ENCODE assay signal across 18 cellular contexts in genomic region chr2:60526623-60527022, GRCh38. TPM values are rescaled to one million over a fixed set of nuclear protein-coding genes. Genes with fewer than 3 reads are reported as not detected.
DNase-seq lines count a peak whose midpoint lies in the region; ATAC-seq and TF ChIP-seq lines count a peak whose summit lies in the region.
"Had no signal": no experiment of that assay in that cellular context is flagged by ENCODE, and none has a peak within 500 bp of the region (broad histone marks: within the 10 kb centered on the region; RNA-seq: fewer than 3 reads in every experiment).

No MANE protein-coding gene starts in this region.

- peaks cover 37% of the 10 kb centered on the region for H3K36me3 Mint-ChIP-seq in memory B cell
- no peaks in the 10 kb centered on the region for H3K36me3 Mint-ChIP-seq in HFFc6 (ENCODE audit: low read depth)

- H3K4me3 Mint-ChIP-seq in memory B cell, result peak overlapping the region; percentile 35
- H3K4me3 Mint-ChIP-seq in HFFc6, result no peak overlapping the region
- H3K4me3 Mint-ChIP-seq: CD4-positive, alpha-beta T cell had no signal

- H3K9me2 ChIP-seq in Karpas-422 (replicated peaks; ENCODE audit: insufficient read depth, low read length), result no peaks in the 10 kb centered on the region
- H3K9me2 ChIP-seq in SU-DHL-6 (replicated peaks; ENCODE audit: insufficient read depth, low read length), result no peaks in the 10 kb centered on the region

- H3K9me3 Mint-ChIP-seq in memory B cell (no peaks in the 10 kb centered on the region), HFFc6 (no peaks in the 10 kb centered on the region)
- H3K9me3 Mint-ChIP-seq: CD4-positive, alpha-beta T cell had no signal

- H2AFZ ChIP-seq in Karpas-422 (ENCODE audit: low read length) (no peak overlapping the region), SU-DHL-6 (ENCODE audit: low read depth, low read length, severe bottlenecking) (no peak overlapping the region)
- H2AFZ ChIP-seq: PC-9 had no signal

- ATAC-seq in memory B cell (ENCODE audit: low read depth), result no peak
- ATAC-seq: Right ventricle myocardium inferior had no signal

- DNase-seq in Karpas-422, result no peak
- no peak for DNase-seq in memory B cell (ENCODE audit: low spot score in 2 of 2)
- no peak for DNase-seq in SW480 (ENCODE audit: low spot score)
- no peak for DNase-seq in NCI-H510A treated with DMSO at 0.1 percent for 48 hours (lab: John Stamatoyannopoulos, UW)
- DNase-seq in HFFc6, result no peak
- DNase-seq in dedifferentiated amniotic fluid mesenchymal stem cell (ENCODE audit: extremely low spot score), result no peak
- DNase-seq: CD4-positive, alpha-beta T cell; DMS79 treated with DMSO at 0.1 percent for 48 hours; GOT3; Kasumi-1; NCI-H1436 treated with DMSO at 0.1 percent for 48 hours; NCI-H2081; NCI-H524; PC-9 had no signal

- H4K20me1 ChIP-seq in BLaER1 (peaks cover 100% of the 10 kb centered on the region), Karpas-422 (ENCODE audit: insufficient read depth, low read depth, low read length) (peaks cover 36% of the 10 kb centered on the region; the same call in 1 of the 2 replicates), SU-DHL-6 (ENCODE audit: low read depth, low read length) (peaks cover 49% of the 10 kb centered on the region)

- H3K27me3 ChIP-seq in BLaER1 (no peaks in the 10 kb centered on the region), Karpas-422 (ENCODE audit: low read length) (no peaks in the 10 kb centered on the region), SU-DHL-6 (ENCODE audit: low read length) (no peaks in the 10 kb centered on the region)

- H3K4me1 Mint-ChIP-seq in memory B cell (peaks cover 75% of the 10 kb centered on the region), HFFc6 (ENCODE audit: low read depth) (peaks cover 12% of the 10 kb centered on the region)

- no peaks in the 10 kb centered on the region for H3K9me3 ChIP-seq in BLaER1
- H3K9me3 ChIP-seq in Karpas-422 (ENCODE audit: low read length), result no peaks in the 10 kb centered on the region
- no peaks in the 10 kb centered on the region for H3K9me3 ChIP-seq in SU-DHL-6 (ENCODE audit: insufficient read depth, low read length)

- no peaks in the 10 kb centered on the region for H3K27me3 Mint-ChIP-seq in memory B cell
- H3K27me3 Mint-ChIP-seq in HFFc6 (ENCODE audit: insufficient read depth), result peaks cover 8% of the 10 kb centered on the region

- H3K79me2 ChIP-seq in Karpas-422 (ENCODE audit: low read length) (peaks cover 100% of the 10 kb centered on the region), SU-DHL-6 (ENCODE audit: insufficient read depth, low read length) (peaks cover 100% of the 10 kb centered on the region)

- no peak for TF ChIP-seq CTCF in SU-DHL-6 (IDR thresholded peaks at IDR 0.05; ENCODE audit: insufficient read depth, low read length, poor library complexity, severe bottlenecking)
- TF ChIP-seq CTCF in HFFc6 (IDR thresholded peaks at IDR 0.05), result no peak

- H3F3A ChIP-seq in SU-DHL-6 (ENCODE audit: insufficient read depth), result peaks cover 35% of the 10 kb centered on the region

- H3K4me1 ChIP-seq in BLaER1 (peaks cover 96% of the 10 kb centered on the region), Karpas-422 (ENCODE audit: low read length) (peaks cover 97% of the 10 kb centered on the region)

- H3K27ac Mint-ChIP-seq in memory B cell (peak overlapping the region; percentile 92), HFFc6 (no peak overlapping the region)
- H3K27ac Mint-ChIP-seq: CD4-positive, alpha-beta T cell had no signal

- no peak overlapping the region for H3K9ac ChIP-seq in BLaER1
- H3K9ac ChIP-seq in Karpas-422 (ENCODE audit: low read length), result no peak overlapping the region
- no peak overlapping the region for H3K9ac ChIP-seq in SU-DHL-6 (ENCODE audit: low read length)

- H3K27ac ChIP-seq in BLaER1, result 0 out of 2 replicates have a peak overlapping the region, but pooled peaks have one; percentile 23
- H3K27ac ChIP-seq in Karpas-422 (ENCODE audit: low read length), result peak overlapping the region; percentile 32; the same call in 1 of the 2 replicates
- no peak overlapping the region for H3K27ac ChIP-seq in SU-DHL-6 (ENCODE audit: low read depth, low read length)
- H3K27ac ChIP-seq: PC-9, SK-N-MC had no signal

- H3K4me2 ChIP-seq in BLaER1 (peak overlapping the region; percentile 37), Karpas-422 (ENCODE audit: low read depth, low read length, poor library complexity, severe bottlenecking) (no peak overlapping the region), SU-DHL-6 (ENCODE audit: low read depth, low read length, poor library complexity, severe bottlenecking) (peak overlapping the region; percentile 9)
- H3K4me2 ChIP-seq: PC-9 had no signal

- H3K36me3 ChIP-seq in BLaER1, result peaks cover 74% of the 10 kb centered on the region
- peaks cover 65% of the 10 kb centered on the region for H3K36me3 ChIP-seq in Karpas-422 (ENCODE audit: insufficient read depth, low read length)
- peaks cover 27% of the 10 kb centered on the region for H3K36me3 ChIP-seq in SU-DHL-6 (ENCODE audit: low read length)

- no peak overlapping the region for H3K4me3 ChIP-seq in BLaER1
- H3K4me3 ChIP-seq in Karpas-422 (ENCODE audit: low read length), result no peak overlapping the region
- no peak overlapping the region for H3K4me3 ChIP-seq in SU-DHL-6 (ENCODE audit: insufficient read depth, low read length, poor library complexity, severe bottlenecking)
- H3K4me3 ChIP-seq: PC-9, SK-N-MC had no signal

RNA-seq across cellular contexts. Expression of gene BCL11A, which starts 26.8 kb away (rescaled TPM):
- total RNA-seq in Karpas-422 (2014; rRNA removed; shearing (Covaris generic); ENCODE audit: low replicate concordance), result 159 and 190 TPM in 2 replicates
- 1 to 10 TPM; 1.1 to 3.0 (median 1.9) TPM for total RNA-seq in HFFc6 (2021; fragmentation: NEBNext Ultra II Directional; extraction: Animal tissue kit (Norgen Biotek cat#: 25700))
- total RNA-seq: PC-9 had no signal

Comparison
In these comparisons a context has a peak if more than half of its experiments do, and no peak if none do; other contexts are left out.
1. RNA of gene BCL11A, which starts 26.8 kb away (total RNA-seq): 159 to 190 TPM in Karpas-422; 1.1 to 3.0 TPM in HFFc6; every median in the first group is over 10 times any median in the second.